18 cellular contexts compared by ENCODE assay signal in the genomic region with DNA sequence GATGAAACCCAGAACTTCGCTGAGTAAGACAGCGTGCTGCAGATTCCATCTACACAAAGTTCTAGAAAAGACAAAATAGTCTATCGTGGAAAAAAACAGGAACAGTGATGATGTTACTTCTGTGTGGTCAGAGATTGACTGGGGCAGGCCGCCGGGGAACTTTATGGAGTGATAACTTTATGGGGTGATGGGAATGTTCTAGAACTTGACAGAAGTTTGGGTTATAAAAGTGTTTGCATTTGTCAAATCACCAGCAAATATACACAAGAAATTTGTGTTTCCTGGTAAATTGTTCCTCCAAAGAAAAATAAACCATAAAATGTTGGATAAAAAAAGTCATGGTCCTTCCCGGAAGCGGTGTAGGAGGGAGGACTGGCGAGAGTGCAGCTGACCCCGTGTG.
DNase-seq lines count a peak whose midpoint lies in the region; ATAC-seq, FAIRE-seq and TF ChIP-seq lines count a peak whose summit lies in the region.
"Had no signal": no experiment of that assay in that cellular context is flagged by ENCODE, and none has a peak within 500 bp of the region (broad histone marks: within the 10 kb centered on the region; RNA-seq: fewer than 3 reads in every experiment).

No MANE protein-coding gene starts in this region.

- no peak for FAIRE-seq in H1 (lab: Jason Lieb, UNC)
- FAIRE-seq: A204.1 had no signal

- no peak overlapping the region for H2BK120ac ChIP-seq in H1 (replicated peaks; ENCODE audit: low read depth, low read length)

- no peak overlapping the region for H3K18ac ChIP-seq in H1 (ENCODE audit: extremely low read depth, low read length)

- H3K56ac ChIP-seq in H1 (replicated peaks; ENCODE audit: insufficient read length, low read depth, low read length) = no peak overlapping the region

- no peak overlapping the region for H4K8ac ChIP-seq in H1 (ENCODE audit: extremely low read depth, insufficient read depth, low read length)

- H2AK5ac ChIP-seq in H1 (ENCODE audit: low read depth, low read length) = no peak overlapping the region

- H3K79me2 ChIP-seq in H1 (ENCODE audit: control insufficient read depth in 1 of 2, insufficient read depth in 2 of 2, low read length in 2 of 2) = no peaks in the 10 kb centered on the region

- H3K4me1 Mint-ChIP-seq in osteocyte (ENCODE audit: unreplicated experiment) = peaks cover 53% of the 10 kb centered on the region

- no peak for ATAC-seq in right cardiac atrium

- H3K4ac ChIP-seq in H1 (replicated peaks; ENCODE audit: insufficient read length, low read depth, low read length) = peak overlapping the region; percentile 37

- no peak for TF ChIP-seq EP300 in H1 (IDR thresholded peaks at IDR 0.05; ENCODE audit: borderline replicate concordance in 1 of 2, low read depth in 2 of 2, low read length in 2 of 2)
- TF ChIP-seq EP300 in stomach (IDR thresholded peaks at IDR 0.05) = no peak

- H3K9ac ChIP-seq in H1 (replicated peaks in 1 of 4; ENCODE audit: extremely low read depth in 1 of 4, low read depth in 3 of 4, low read length in 3 of 4) = no peak overlapping the region

- no peaks in the 10 kb centered on the region for H3K27me3 Mint-ChIP-seq in osteocyte (ENCODE audit: unreplicated experiment)

- no peak overlapping the region for H3K14ac ChIP-seq in H1 (ENCODE audit: insufficient read length)

- TF ChIP-seq POLR2A in H1 (IDR thresholded peaks at IDR 0.05; ENCODE audit: control extremely low read depth in 1 of 2, low read depth in 2 of 2, low read length in 2 of 2) (no peak), vagina (IDR thresholded peaks at IDR 0.05) (no peak), stomach (IDR thresholded peaks at IDR 0.05) (no peak)

- CTCF ChIA-PET in H1 (lab: Charles Lee; ENCODE audit: partially characterized antibody) = interaction anchor here (1.4 kb wide), 1 partner anchor 220 kb away, joined by 4 read pairs; no protein-coding TSS in a partner anchor

- DNase-seq in left ventricle myocardium inferior = no peak
- DNase-seq in right cardiac atrium = no peak
- no peak for DNase-seq in H1 (ENCODE audit: low read depth in 1 of 2, low spot score in 2 of 2)
- no peak for DNase-seq in osteocyte (ENCODE audit: extremely low spot score, unreplicated experiment)
- no peak for DNase-seq in vagina (ENCODE audit: extremely low spot score in 2 of 2)
- no peak for DNase-seq in stomach
- no peak for DNase-seq in effector memory CD4-positive, alpha-beta T cell
- DNase-seq in dermis blood vessel endothelial cell = no peak
- DNase-seq: BE2C; CD4-positive, CD25-positive, alpha-beta regulatory T cell; COR-L47; DMS 273 treated with DMSO at 0.1 percent for 48 hours; DND-41; NCI-H1417; NCI-H187; NCI-H345; NCI-H526 had no signal

- no peaks in the 10 kb centered on the region for H3K36me3 Mint-ChIP-seq in osteocyte (ENCODE audit: unreplicated experiment)
- H3K36me3 Mint-ChIP-seq: CD4-positive, CD25-positive, alpha-beta regulatory T cell had no signal

- H3K9me3 Mint-ChIP-seq in osteocyte (ENCODE audit: unreplicated experiment) = no peaks in the 10 kb centered on the region

- H3K23me2 ChIP-seq in H1 (ENCODE audit: low read depth, low read length) = no peaks in the 10 kb centered on the region

- H3K23ac ChIP-seq in H1 (ENCODE audit: insufficient read length) = no peak overlapping the region

- TF ChIP-seq CTCF in left ventricle myocardium inferior (IDR thresholded peaks at IDR 0.05; ENCODE audit: borderline replicate concordance) = no peak
- no peak for TF ChIP-seq CTCF in H1 (IDR thresholded peaks at IDR 0.05; ENCODE audit: control extremely low read depth in 1 of 3, insufficient read depth in 1 of 3, low read depth in 1 of 3, low read length in 3 of 3)
- no peak for TF ChIP-seq CTCF in osteocyte (IDR thresholded peaks at IDR 0.05)
- TF ChIP-seq CTCF in vagina (IDR thresholded peaks at IDR 0.05) = no peak
- TF ChIP-seq CTCF in stomach (IDR thresholded peaks at IDR 0.05) = no peak

- intact Hi-C loops in left ventricle myocardium inferior (cut with micrococcal nuclease) (no loop called here), right cardiac atrium (cut with DNase I) (loop anchor here in 2 of 4 donors (10.0 kb wide), 1 partner anchor 81 kb away; a partner anchor contains a TSS), vagina (cut with DNase I) (no loop called here), stomach (cut with DNase I; ENCODE audit: low total_unique reads) (no loop called here)

- no peak overlapping the region for H3K4me3 Mint-ChIP-seq in osteocyte (ENCODE audit: unreplicated experiment)
- H3K4me3 Mint-ChIP-seq: CD4-positive, CD25-positive, alpha-beta regulatory T cell had no signal

- H3K36me3 ChIP-seq in left ventricle myocardium inferior (no peaks in the 10 kb centered on the region), H1 (ENCODE audit: control insufficient read depth in 2 of 4, insufficient read depth in 4 of 4, low read length in 3 of 4) (no peaks in the 10 kb centered on the region), vagina (no peaks in the 10 kb centered on the region), stomach (no peaks in the 10 kb centered on the region)
- no peaks in the 10 kb centered on the region for H3K36me3 ChIP-seq in effector memory CD4-positive, alpha-beta T cell (ENCODE audit: control insufficient read depth, insufficient read depth, low read length)
- H3K36me3 ChIP-seq: BE2C had no signal

- H3K27ac ChIP-seq in left ventricle myocardium inferior (replicated peaks) (peak overlapping the region; percentile 94), right cardiac atrium (ENCODE audit: low read length) (no peak overlapping the region), H1 (ENCODE audit: low read depth, low read length) (no peak overlapping the region), vagina (peak overlapping the region; percentile 27), stomach (no peak overlapping the region)
- H3K27ac ChIP-seq in effector memory CD4-positive, alpha-beta T cell (ENCODE audit: insufficient read depth, low read length, poor library complexity, severe bottlenecking) = no peak overlapping the region

- no peaks in the 10 kb centered on the region for H3K27me3 ChIP-seq in left ventricle myocardium inferior (ENCODE audit: low read depth)
- H3K27me3 ChIP-seq in right cardiac atrium (ENCODE audit: control insufficient read depth, insufficient read depth) = no peaks in the 10 kb centered on the region
- peaks cover 0 to 10% (median 6%) of the 10 kb centered on the region in 4 experiments; a peak in 3 of 7 replicates for H3K27me3 ChIP-seq in H1 (replicated peaks in 1 of 4; ENCODE audit: control insufficient read depth in 3 of 4, extremely low read depth in 1 of 4, insufficient read depth in 3 of 4, low read length in 3 of 4)
- no peaks in the 10 kb centered on the region for H3K27me3 ChIP-seq in vagina
- H3K27me3 ChIP-seq in stomach = peaks cover 0 to 6% (median 0%) of the 10 kb centered on the region in 3 donors
- H3K27me3 ChIP-seq in effector memory CD4-positive, alpha-beta T cell (replicated peaks; ENCODE audit: control insufficient read depth, insufficient read depth, low read length, poor library complexity, severe bottlenecking) = peaks cover 5% of the 10 kb centered on the region
- H3K27me3 ChIP-seq: BE2C had no signal

- H2AFZ ChIP-seq in H1 (ENCODE audit: low read length) = no peak overlapping the region

- H4K20me1 ChIP-seq in H1 (replicated peaks in 1 of 2; ENCODE audit: control insufficient read depth in 1 of 2, insufficient read depth in 2 of 2, low read length in 2 of 2) = no peaks in the 10 kb centered on the region

- no peak overlapping the region for H3K4me2 ChIP-seq in H1 (ENCODE audit: insufficient read depth in 1 of 2, low read depth in 2 of 2, low read length in 2 of 2)

- H3K4me3 ChIP-seq in left ventricle myocardium inferior (no peak overlapping the region), right cardiac atrium (ENCODE audit: low read length) (no peak overlapping the region), H1 (ENCODE audit: extremely low read depth in 1 of 4, insufficient read depth in 2 of 4, low read depth in 3 of 4, low read length in 4 of 4) (no peak overlapping the region), vagina (no peak overlapping the region), stomach (no peak overlapping the region)
- no peak overlapping the region for H3K4me3 ChIP-seq in effector memory CD4-positive, alpha-beta T cell (ENCODE audit: insufficient read depth, low read depth, low read length, poor library complexity, severe bottlenecking)

- peaks cover 61% of the 10 kb centered on the region for H3K4me1 ChIP-seq in left ventricle myocardium inferior
- H3K4me1 ChIP-seq in right cardiac atrium (ENCODE audit: control insufficient read depth, insufficient read depth, low read length) = peaks cover 26% of the 10 kb centered on the region
- peaks cover 0 to 19% (median 1%) of the 10 kb centered on the region in 4 experiments; a peak in 6 of 7 replicates for H3K4me1 ChIP-seq in H1 (replicated peaks in 1 of 4; ENCODE audit: control insufficient read depth in 3 of 4, insufficient read depth in 4 of 4, low read length in 3 of 4)
- no peaks in the 10 kb centered on the region for H3K4me1 ChIP-seq in vagina
- H3K4me1 ChIP-seq in stomach = peaks cover 0 to 6% (median under 1%) of the 10 kb centered on the region in 4 donors
- peaks cover 2% of the 10 kb centered on the region for H3K4me1 ChIP-seq in effector memory CD4-positive, alpha-beta T cell (ENCODE audit: control insufficient read depth, insufficient read depth, low read length, poor library complexity, severe bottlenecking)
- H3K4me1 ChIP-seq: BE2C had no signal

- H2BK12ac ChIP-seq in H1 (ENCODE audit: low read depth, low read length) = 0 out of 2 replicates have a peak overlapping the region, but pooled peaks have one; percentile 50

- no peak for TF ChIP-seq RAD21 in H1 (IDR thresholded peaks at IDR 0.05 in 1 of 2, conservative IDR thresholded peaks at IDR 0.05 in 1 of 2; ENCODE audit: low read depth in 2 of 2, low read length in 2 of 2)

- H3K27ac Mint-ChIP-seq in osteocyte (ENCODE audit: unreplicated experiment) = peak overlapping the region; percentile 70
- H3K27ac Mint-ChIP-seq: CD4-positive, CD25-positive, alpha-beta regulatory T cell had no signal

- H2BK15ac ChIP-seq in H1 (ENCODE audit: low read length) = no peak overlapping the region

- 0 out of 2 replicates have a peak overlapping the region, but pooled peaks have one; percentile 80 for H2BK20ac ChIP-seq in H1 (ENCODE audit: low read length)

- WGBS in right cardiac atrium = 55% methylated on average over 9 of the region's 9 CpGs
- 97% methylated on average over 9 of the region's 9 CpGs; no CpG with 5 or more reads in 1 of the 2 experiments for WGBS in H1 (ENCODE audit: extremely low coverage in 1 of 2, insufficient coverage in 1 of 2, insufficient read length in 1 of 2, insufficient replicate concordance in 2 of 2, low coverage in 1 of 2, low lambda C conversion rate in 2 of 2, missing lambda C conversion rate in 1 of 2), 2 experiments
- WGBS in stomach, 5 donors = 80 to 94% (median 89%) methylated on average over 9 of the region's 9 CpGs

- H3K79me1 ChIP-seq in H1 (ENCODE audit: low read depth, low read length) = no peaks in the 10 kb centered on the region

- H4K91ac ChIP-seq in H1 (replicated peaks; ENCODE audit: insufficient read length, low read length) = no peak overlapping the region

- POLR2A ChIA-PET in H1 (lab: Charles Lee; ENCODE audit: partially characterized antibody) = no interaction called here

- H3K9me3 ChIP-seq in left ventricle myocardium inferior (replicated peaks) (no peaks in the 10 kb centered on the region), right cardiac atrium (ENCODE audit: control insufficient read depth, low read length) (no peaks in the 10 kb centered on the region), H1 (ENCODE audit: insufficient read depth in 2 of 2, low read depth in 1 of 2, low read length in 1 of 2) (no peaks in the 10 kb centered on the region), vagina (no peaks in the 10 kb centered on the region), stomach (no peaks in the 10 kb centered on the region)
- no peaks in the 10 kb centered on the region for H3K9me3 ChIP-seq in effector memory CD4-positive, alpha-beta T cell (ENCODE audit: control insufficient read depth, low read length)
- H3K9me3 ChIP-seq: BE2C had no signal

- H4K5ac ChIP-seq in H1 (ENCODE audit: insufficient read length, low read depth, low read length) = no peak overlapping the region

- no peak overlapping the region for H2BK5ac ChIP-seq in H1 (ENCODE audit: low read depth, low read length)

Comparison
In these comparisons a context has a peak if more than half of its experiments do, and no peak if none do; other contexts are left out.
1. H3K27ac ChIP-seq: peak in left ventricle myocardium inferior (single experiment) and vagina (single experiment); none in right cardiac atrium (single experiment), H1 (single experiment), stomach (0 of 5) and effector memory CD4-positive, alpha-beta T cell (single experiment).